ENCODE assay signal across 1 cellular context in genomic region chr19:44890366-44891015, GRCh38.
TF ChIP-seq lines count a peak whose summit lies in the region.

No MANE protein-coding gene starts in this region.

TF ChIP-seq in K562, 482 proteins besides CTCF, POLR2A, EP300 and RAD21 (continued from another document and continues in another):
- TF ChIP-seq AFF1 (IDR thresholded peaks at IDR 0.05; ENCODE audit: low read depth in 1 of 2, partially characterized antibody in 2 of 2): peak in 1 of 2 experiments; percentile 96
- TF ChIP-seq, protein P1, sequence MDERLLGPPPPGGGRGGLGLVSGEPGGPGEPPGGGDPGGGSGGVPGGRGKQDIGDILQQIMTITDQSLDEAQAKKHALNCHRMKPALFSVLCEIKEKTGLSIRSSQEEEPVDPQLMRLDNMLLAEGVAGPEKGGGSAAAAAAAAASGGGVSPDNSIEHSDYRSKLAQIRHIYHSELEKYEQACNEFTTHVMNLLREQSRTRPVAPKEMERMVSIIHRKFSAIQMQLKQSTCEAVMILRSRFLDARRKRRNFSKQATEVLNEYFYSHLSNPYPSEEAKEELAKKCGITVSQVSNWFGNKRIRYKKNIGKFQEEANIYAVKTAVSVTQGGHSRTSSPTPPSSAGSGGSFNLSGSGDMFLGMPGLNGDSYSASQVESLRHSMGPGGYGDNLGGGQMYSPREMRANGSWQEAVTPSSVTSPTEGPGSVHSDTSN (CRISPR knock-in tag; IDR thresholded peaks at IDR 0.05; ENCODE audit: low read depth): no peak
- TF ChIP-seq, protein P1 (tag; conservative IDR thresholded peaks at IDR 0.05; ENCODE audit: low read depth): no peak
- no peak for TF ChIP-seq CHAMP1 (IDR thresholded peaks at IDR 0.05)
- no peak for TF ChIP-seq ETS2 (tag; IDR thresholded peaks at IDR 0.05; ENCODE audit: borderline replicate concordance, poor library complexity, severe bottlenecking)
- no peak for TF ChIP-seq HDAC3 (IDR thresholded peaks at IDR 0.05; ENCODE audit: borderline replicate concordance, partially characterized antibody)
- no peak for TF ChIP-seq MYBL2 (IDR thresholded peaks at IDR 0.05; ENCODE audit: low read depth)
- TF ChIP-seq MYBL2 (CRISPR knock-in tag; IDR thresholded peaks at IDR 0.05; ENCODE audit: borderline replicate concordance): no peak
- TF ChIP-seq OTX1 (CRISPR knock-in tag; IDR thresholded peaks at IDR 0.05): peak; percentile 95
- TF ChIP-seq TEAD4 (IDR thresholded peaks at IDR 0.05; ENCODE audit: low read length): peak; percentile 48
- no peak for TF ChIP-seq TEAD4 (CRISPR knock-in tag; IDR thresholded peaks at IDR 0.05; ENCODE audit: borderline replicate concordance)
- TF ChIP-seq NFXL1 (CRISPR knock-in tag; IDR thresholded peaks at IDR 0.05): no peak
- TF ChIP-seq C11orf30 (IDR thresholded peaks at IDR 0.05; ENCODE audit: low read depth): peak; percentile 66
- TF ChIP-seq GATA2 (CRISPR knock-in tag; IDR thresholded peaks at IDR 0.05): no peak
- no peak for TF ChIP-seq ZNF23 (CRISPR knock-in tag; IDR thresholded peaks at IDR 0.05)
- no peak for TF ChIP-seq NR4A1 (CRISPR knock-in tag; IDR thresholded peaks at IDR 0.05)
- TF ChIP-seq NR4A1 (tag; IDR thresholded peaks at IDR 0.05): no peak
- no peak for TF ChIP-seq CREBBP (IDR thresholded peaks at IDR 0.05; ENCODE audit: low read depth, low read length)
- no peak for TF ChIP-seq U2AF2 (optimal IDR thresholded peaks at IDR 0.05; ENCODE audit: low read depth, low read length)
- peak; percentile 95 for TF ChIP-seq MEF2D (tag; conservative IDR thresholded peaks at IDR 0.05; ENCODE audit: low read depth)
- no peak for TF ChIP-seq MAFF (IDR thresholded peaks at IDR 0.05; ENCODE audit: low read length)
- TF ChIP-seq TBP (optimal IDR thresholded peaks at IDR 0.05; ENCODE audit: low read depth, low read length): peak; percentile 91
- no peak for TF ChIP-seq GATAD2A (IDR thresholded peaks at IDR 0.05)
- TF ChIP-seq MCM3 (IDR thresholded peaks at IDR 0.05): no peak
- no peak; the same call in 1 of the 2 replicates for TF ChIP-seq NFIC (IDR thresholded peaks at IDR 0.05)
- no peak for TF ChIP-seq RFX7 (CRISPR knock-in tag; IDR thresholded peaks at IDR 0.05)
- no peak for TF ChIP-seq ZZZ3 (IDR thresholded peaks at IDR 0.05)
- no peak for TF ChIP-seq CBFA2T2 (conservative IDR thresholded peaks at IDR 0.05)
- TF ChIP-seq RCOR1 (IDR thresholded peaks at IDR 0.05; ENCODE audit: borderline replicate concordance in 1 of 2, low read depth in 2 of 2, low read length in 2 of 2): no peak
- TF ChIP-seq TFAP4 (CRISPR knock-in tag; IDR thresholded peaks at IDR 0.05; ENCODE audit: borderline replicate concordance): peak; percentile 68
- TF ChIP-seq, protein P2, sequence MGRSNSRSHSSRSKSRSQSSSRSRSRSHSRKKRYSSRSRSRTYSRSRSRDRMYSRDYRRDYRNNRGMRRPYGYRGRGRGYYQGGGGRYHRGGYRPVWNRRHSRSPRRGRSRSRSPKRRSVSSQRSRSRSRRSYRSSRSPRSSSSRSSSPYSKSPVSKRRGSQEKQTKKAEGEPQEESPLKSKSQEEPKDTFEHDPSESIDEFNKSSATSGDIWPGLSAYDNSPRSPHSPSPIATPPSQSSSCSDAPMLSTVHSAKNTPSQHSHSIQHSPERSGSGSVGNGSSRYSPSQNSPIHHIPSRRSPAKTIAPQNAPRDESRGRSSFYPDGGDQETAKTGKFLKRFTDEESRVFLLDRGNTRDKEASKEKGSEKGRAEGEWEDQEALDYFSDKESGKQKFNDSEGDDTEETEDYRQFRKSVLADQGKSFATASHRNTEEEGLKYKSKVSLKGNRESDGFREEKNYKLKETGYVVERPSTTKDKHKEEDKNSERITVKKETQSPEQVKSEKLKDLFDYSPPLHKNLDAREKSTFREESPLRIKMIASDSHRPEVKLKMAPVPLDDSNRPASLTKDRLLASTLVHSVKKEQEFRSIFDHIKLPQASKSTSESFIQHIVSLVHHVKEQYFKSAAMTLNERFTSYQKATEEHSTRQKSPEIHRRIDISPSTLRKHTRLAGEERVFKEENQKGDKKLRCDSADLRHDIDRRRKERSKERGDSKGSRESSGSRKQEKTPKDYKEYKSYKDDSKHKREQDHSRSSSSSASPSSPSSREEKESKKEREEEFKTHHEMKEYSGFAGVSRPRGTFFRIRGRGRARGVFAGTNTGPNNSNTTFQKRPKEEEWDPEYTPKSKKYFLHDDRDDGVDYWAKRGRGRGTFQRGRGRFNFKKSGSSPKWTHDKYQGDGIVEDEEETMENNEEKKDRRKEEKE (IDR thresholded peaks at IDR 0.05; ENCODE audit: borderline replicate concordance in 1 of 2, control insufficient read depth in 1 of 2, low read depth in 2 of 2, low read length in 1 of 2): peak in 1 of 2 experiments; percentile 67; a peak in 1 of 4 replicates
- no peak for TF ChIP-seq ZBTB5 (IDR thresholded peaks at IDR 0.05)
- no peak for TF ChIP-seq HOXB6 (CRISPR knock-in tag; IDR thresholded peaks at IDR 0.05; ENCODE audit: borderline replicate concordance)
- peak; percentile 10; the same call in 1 of the 2 replicates for TF ChIP-seq LEF1 (IDR thresholded peaks at IDR 0.05)
- TF ChIP-seq, protein P3, sequence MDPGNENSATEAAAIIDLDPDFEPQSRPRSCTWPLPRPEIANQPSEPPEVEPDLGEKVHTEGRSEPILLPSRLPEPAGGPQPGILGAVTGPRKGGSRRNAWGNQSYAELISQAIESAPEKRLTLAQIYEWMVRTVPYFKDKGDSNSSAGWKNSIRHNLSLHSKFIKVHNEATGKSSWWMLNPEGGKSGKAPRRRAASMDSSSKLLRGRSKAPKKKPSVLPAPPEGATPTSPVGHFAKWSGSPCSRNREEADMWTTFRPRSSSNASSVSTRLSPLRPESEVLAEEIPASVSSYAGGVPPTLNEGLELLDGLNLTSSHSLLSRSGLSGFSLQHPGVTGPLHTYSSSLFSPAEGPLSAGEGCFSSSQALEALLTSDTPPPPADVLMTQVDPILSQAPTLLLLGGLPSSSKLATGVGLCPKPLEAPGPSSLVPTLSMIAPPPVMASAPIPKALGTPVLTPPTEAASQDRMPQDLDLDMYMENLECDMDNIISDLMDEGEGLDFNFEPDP (CRISPR knock-in tag; IDR thresholded peaks at IDR 0.05): no peak
- TF ChIP-seq, protein P4, sequence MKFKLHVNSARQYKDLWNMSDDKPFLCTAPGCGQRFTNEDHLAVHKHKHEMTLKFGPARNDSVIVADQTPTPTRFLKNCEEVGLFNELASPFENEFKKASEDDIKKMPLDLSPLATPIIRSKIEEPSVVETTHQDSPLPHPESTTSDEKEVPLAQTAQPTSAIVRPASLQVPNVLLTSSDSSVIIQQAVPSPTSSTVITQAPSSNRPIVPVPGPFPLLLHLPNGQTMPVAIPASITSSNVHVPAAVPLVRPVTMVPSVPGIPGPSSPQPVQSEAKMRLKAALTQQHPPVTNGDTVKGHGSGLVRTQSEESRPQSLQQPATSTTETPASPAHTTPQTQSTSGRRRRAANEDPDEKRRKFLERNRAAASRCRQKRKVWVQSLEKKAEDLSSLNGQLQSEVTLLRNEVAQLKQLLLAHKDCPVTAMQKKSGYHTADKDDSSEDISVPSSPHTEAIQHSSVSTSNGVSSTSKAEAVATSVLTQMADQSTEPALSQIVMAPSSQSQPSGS (CRISPR knock-in tag; IDR thresholded peaks at IDR 0.05): no peak
- TF ChIP-seq SMAD2 (IDR thresholded peaks at IDR 0.05; ENCODE audit: low read depth, low read length): no peak
- no peak; the same call in 1 of the 2 replicates for TF ChIP-seq STAT5A (IDR thresholded peaks at IDR 0.05; ENCODE audit: borderline replicate concordance, low read length)
- TF ChIP-seq, protein P5, sequence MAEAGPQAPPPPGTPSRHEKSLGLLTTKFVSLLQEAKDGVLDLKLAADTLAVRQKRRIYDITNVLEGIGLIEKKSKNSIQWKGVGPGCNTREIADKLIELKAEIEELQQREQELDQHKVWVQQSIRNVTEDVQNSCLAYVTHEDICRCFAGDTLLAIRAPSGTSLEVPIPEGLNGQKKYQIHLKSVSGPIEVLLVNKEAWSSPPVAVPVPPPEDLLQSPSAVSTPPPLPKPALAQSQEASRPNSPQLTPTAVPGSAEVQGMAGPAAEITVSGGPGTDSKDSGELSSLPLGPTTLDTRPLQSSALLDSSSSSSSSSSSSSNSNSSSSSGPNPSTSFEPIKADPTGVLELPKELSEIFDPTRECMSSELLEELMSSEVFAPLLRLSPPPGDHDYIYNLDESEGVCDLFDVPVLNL (CRISPR knock-in tag; IDR thresholded peaks at IDR 0.05; ENCODE audit: low read depth): no peak
- TF ChIP-seq NEUROD1 (IDR thresholded peaks at IDR 0.05; ENCODE audit: borderline replicate concordance, low read depth, low read length, partially characterized antibody): no peak
- TF ChIP-seq, protein P6, sequence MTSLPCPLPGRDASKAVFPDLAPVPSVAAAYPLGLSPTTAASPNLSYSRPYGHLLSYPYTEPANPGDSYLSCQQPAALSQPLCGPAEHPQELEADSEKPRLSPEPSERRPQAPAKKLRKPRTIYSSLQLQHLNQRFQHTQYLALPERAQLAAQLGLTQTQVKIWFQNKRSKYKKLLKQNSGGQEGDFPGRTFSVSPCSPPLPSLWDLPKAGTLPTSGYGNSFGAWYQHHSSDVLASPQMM (CRISPR knock-in tag; IDR thresholded peaks at IDR 0.05): no peak
- TF ChIP-seq FOS (IDR thresholded peaks at IDR 0.05; ENCODE audit: extremely low read depth, insufficient read length): peak; percentile 93
- TF ChIP-seq SOX6 (IDR thresholded peaks at IDR 0.05): no peak
- TF ChIP-seq SLC30A9 (CRISPR knock-in tag; IDR thresholded peaks at IDR 0.05): no peak
- no peak for TF ChIP-seq U2AF1 (optimal IDR thresholded peaks at IDR 0.05; ENCODE audit: low read depth, low read length)
- TF ChIP-seq ZNF75A (CRISPR knock-in tag; IDR thresholded peaks at IDR 0.05): no peak
- no peak for TF ChIP-seq CBFB (CRISPR knock-in tag; IDR thresholded peaks at IDR 0.05)
